Comparison of ENCODE assay signal across 36 cellular contexts in the genomic region with DNA sequence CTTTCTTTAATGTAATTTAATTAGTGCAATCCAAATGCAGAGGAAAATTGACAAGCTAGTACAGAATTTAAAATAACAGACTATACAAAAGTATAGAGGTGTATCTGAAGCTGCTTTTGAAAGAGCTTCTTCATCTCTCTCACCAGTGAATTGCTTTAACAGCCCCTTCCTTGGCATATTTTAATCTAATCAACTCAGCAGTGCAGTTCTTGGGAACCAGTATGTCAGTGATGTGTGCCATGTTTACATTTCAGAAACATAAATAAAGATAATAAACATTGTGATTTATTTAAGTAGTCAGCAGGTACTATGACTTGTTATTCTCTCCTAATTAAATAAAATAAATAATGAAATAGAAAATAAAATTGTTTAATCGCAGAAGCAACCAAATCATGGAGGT.
"Had no signal": no experiment of that assay in that cellular context is flagged by ENCODE, and none has a peak within 500 bp of the region (broad histone marks: within the 10 kb centered on the region; RNA-seq: fewer than 3 reads in every experiment).

No MANE protein-coding gene starts in this region.

- H3K4me3 ChIP-seq: MG63 had no signal

- DNase-seq: Karpas-422, Kasumi-1, MG63, MM.1S, MV-4-11, NCI-H1048, NCI-H1092, NCI-H1092 treated with DMSO at 0.1 percent for 48 hours, NCI-H1105, NCI-H1105 treated with DMSO at 0.1 percent for 48 hours, NCI-H1417, NCI-H1417 treated with DMSO at 0.1 percent for 48 hours, NCI-H1436, NCI-H1436 treated with DMSO at 0.1 percent for 48 hours, NCI-H146, NCI-H1694, NCI-H1694 treated with DMSO at 0.1 percent for 48 hours, NCI-H187, NCI-H187 treated with DMSO at 0.1 percent for 48 hours, NCI-H1930, NCI-H2029, NCI-H2029 treated with DMSO at 0.1 percent for 48 hours, NCI-H2081, NCI-H2081 treated with DMSO at 0.1 percent for 48 hours, NCI-H2107, NCI-H2171, NCI-H2171 treated with DMSO at 0.1 percent for 48 hours, NCI-H2227 treated with DMSO at 0.1 percent for 48 hours, NCI-H226, NCI-H345, NCI-H446, NCI-H446 treated with DMSO at 0.1 percent for 48 hours, NCI-H510A, NCI-H510A treated with DMSO at 0.1 percent for 48 hours, NCI-H524, NCI-H524 treated with DMSO at 0.1 percent for 48 hours had no signal

- H3K27me3 ChIP-seq: MG63 had no signal

- H3K36me3 ChIP-seq: MG63 had no signal

- H3K9me3 ChIP-seq: MG63 had no signal
